In the genomic region with DNA sequence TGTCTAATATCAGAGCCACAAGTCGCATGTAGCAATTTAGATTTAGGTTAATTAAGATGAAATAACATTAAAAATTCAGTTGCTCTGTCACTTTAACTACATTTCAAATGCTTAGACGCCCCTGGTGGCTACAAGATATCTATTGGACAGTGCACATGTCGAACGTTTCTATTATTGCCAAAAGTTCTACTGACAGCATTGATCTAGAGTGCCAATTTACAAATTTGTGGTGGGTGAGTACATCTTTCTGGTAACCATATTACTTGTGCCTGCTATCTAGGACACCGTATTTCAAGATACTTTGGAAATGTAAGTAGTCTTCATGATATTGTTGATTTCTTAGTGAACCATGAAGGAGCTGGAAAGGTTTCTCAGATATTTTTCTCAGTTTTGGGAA, we compare ENCODE assay signal across 21 cellular contexts. TPM values are rescaled to one million over a fixed set of nuclear protein-coding genes. Genes with fewer than 3 reads are reported as not detected.
DNase-seq lines count a peak whose midpoint lies in the region; ATAC-seq and TF ChIP-seq lines count a peak whose summit lies in the region.
"Had no signal": no experiment of that assay in that cellular context is flagged by ENCODE, and none has a peak within 500 bp of the region (broad histone marks: within the 10 kb centered on the region; RNA-seq: fewer than 3 reads in every experiment).

No MANE protein-coding gene starts in this region.

- peak overlapping the region; percentile 30 for H3K27ac Mint-ChIP-seq in activated naive CD4-positive, alpha-beta T cell treated with anti-CD3 and anti-CD28 coated beads, Interleukin-2, amount 50 U/mL, for 24 hours
- no peak overlapping the region for H3K27ac Mint-ChIP-seq in activated naive CD8-positive, alpha-beta T cell treated with anti-CD3 and anti-CD28 coated beads, Interleukin-2, amount 50 U/mL, for 24 hours
- peak overlapping the region in 6 of 9 donors; percentile 2 to 81 (median 8) for H3K27ac Mint-ChIP-seq in naive thymus-derived CD4-positive, alpha-beta T cell
- H3K27ac Mint-ChIP-seq: CD4-positive, CD25-positive, alpha-beta regulatory T cell; GM23338 had no signal

- H3K36me3 Mint-ChIP-seq in activated naive CD4-positive, alpha-beta T cell treated with anti-CD3 and anti-CD28 coated beads, Interleukin-2, amount 50 U/mL, for 24 hours, result peaks cover 18% of the 10 kb centered on the region
- peaks cover 28% of the 10 kb centered on the region for H3K36me3 Mint-ChIP-seq in activated naive CD8-positive, alpha-beta T cell treated with anti-CD3 and anti-CD28 coated beads, Interleukin-2, amount 50 U/mL, for 24 hours (ENCODE audit: low read depth)
- H3K36me3 Mint-ChIP-seq in naive thymus-derived CD4-positive, alpha-beta T cell, result peaks cover 0 to 28% (median 14%) of the 10 kb centered on the region in 5 donors

- peaks cover 72% of the 10 kb centered on the region for H3K4me1 ChIP-seq in Loucy (ENCODE audit: insufficient read depth, low read length, poor library complexity, severe bottlenecking)
- H3K4me1 ChIP-seq in naive thymus-derived CD4-positive, alpha-beta T cell (ENCODE audit: control insufficient read depth in 2 of 2, insufficient read depth in 2 of 2, low read length in 2 of 2), result peaks cover 6 to 11% of the 10 kb centered on the region in 2 donors
- H3K4me1 ChIP-seq: BE2C had no signal

- H3K9ac ChIP-seq in Loucy (ENCODE audit: low read depth, low read length, poor library complexity, severe bottlenecking), result peak overlapping the region; percentile 47

- H3K36me3 ChIP-seq in Loucy (ENCODE audit: insufficient read depth, low read length), result peaks cover 16% of the 10 kb centered on the region; the same call in 1 of the 2 replicates
- peaks cover 0 to 9% (median 6%) of the 10 kb centered on the region in 3 experiments for H3K36me3 ChIP-seq in naive thymus-derived CD4-positive, alpha-beta T cell (ENCODE audit: control insufficient read depth in 2 of 3, insufficient read depth in 3 of 3, low read length in 3 of 3)
- H3K36me3 ChIP-seq: BE2C had no signal

- H3K27me3 Mint-ChIP-seq in activated naive CD4-positive, alpha-beta T cell treated with anti-CD3 and anti-CD28 coated beads, Interleukin-2, amount 50 U/mL, for 24 hours, result no peaks in the 10 kb centered on the region
- H3K27me3 Mint-ChIP-seq in activated naive CD8-positive, alpha-beta T cell treated with anti-CD3 and anti-CD28 coated beads, Interleukin-2, amount 50 U/mL, for 24 hours, result no peaks in the 10 kb centered on the region
- H3K27me3 Mint-ChIP-seq in naive thymus-derived CD4-positive, alpha-beta T cell, result no peaks in the 10 kb centered on the region
- H3K27me3 Mint-ChIP-seq: CD4-positive, CD25-positive, alpha-beta regulatory T cell had no signal

- no peaks in the 10 kb centered on the region for H3K9me3 ChIP-seq in Loucy (ENCODE audit: insufficient read depth, low read depth, low read length)
- H3K9me3 ChIP-seq in naive thymus-derived CD4-positive, alpha-beta T cell (ENCODE audit: control insufficient read depth in 2 of 3, low read length in 3 of 3), result no peaks in the 10 kb centered on the region
- H3K9me3 ChIP-seq: BE2C, HAP-1 had no signal

- DNase-seq in activated naive CD4-positive, alpha-beta T cell treated with anti-CD3 and anti-CD28 coated beads, Interleukin-2, amount 50 U/mL, for 16 hours, result no peak
- DNase-seq in activated naive CD8-positive, alpha-beta T cell treated with anti-CD3 and anti-CD28 coated beads, Interleukin-2, amount 50 U/mL, for 24 hours, result no peak
- no peak for DNase-seq in naive thymus-derived CD4-positive, alpha-beta T cell
- DNase-seq in COR-L47 (lab: John Stamatoyannopoulos, UW) (no peak), mucosa of gallbladder (ENCODE audit: low spot score) (no peak)
- DNase-seq: BE2C; CD4-positive, CD25-positive, alpha-beta regulatory T cell; NCI-H1092; NCI-H1436; NCI-H1930; PC-9; RPMI8226; SHP77 had no signal

- no peaks in the 10 kb centered on the region for H3K27me3 ChIP-seq in Loucy (ENCODE audit: insufficient read depth, low read length, poor library complexity, severe bottlenecking)
- H3K27me3 ChIP-seq in naive thymus-derived CD4-positive, alpha-beta T cell (ENCODE audit: control insufficient read depth in 2 of 2, insufficient read depth in 2 of 2, low read length in 2 of 2), result no peaks in the 10 kb centered on the region
- H3K27me3 ChIP-seq: BE2C had no signal

- intact Hi-C loops in naive thymus-derived CD4-positive, alpha-beta T cell (cut with micrococcal nuclease), result no loop called here

- no peak overlapping the region for H2AFZ ChIP-seq in Loucy (ENCODE audit: low read length)
- H2AFZ ChIP-seq: GM23338, PC-9 had no signal

- no peaks in the 10 kb centered on the region for H3K9me2 ChIP-seq in Loucy (replicated peaks; ENCODE audit: low read depth, low read length)

- H3K4me3 ChIP-seq in Loucy (ENCODE audit: low read length, poor library complexity, severe bottlenecking), result peak overlapping the region; percentile 49
- no peak overlapping the region for H3K4me3 ChIP-seq in naive thymus-derived CD4-positive, alpha-beta T cell (ENCODE audit: low read length)
- H3K4me3 ChIP-seq: GM23338, HAP-1, K562, PC-9 had no signal

- H3F3A ChIP-seq in Loucy (ENCODE audit: low read depth), result peaks cover 4% of the 10 kb centered on the region; the same call in 1 of the 2 replicates

- peaks cover 78% of the 10 kb centered on the region for H3K4me1 Mint-ChIP-seq in activated naive CD4-positive, alpha-beta T cell treated with anti-CD3 and anti-CD28 coated beads, Interleukin-2, amount 50 U/mL, for 24 hours
- H3K4me1 Mint-ChIP-seq in activated naive CD8-positive, alpha-beta T cell treated with anti-CD3 and anti-CD28 coated beads, Interleukin-2, amount 50 U/mL, for 24 hours, result peaks cover 53% of the 10 kb centered on the region
- H3K4me1 Mint-ChIP-seq in naive thymus-derived CD4-positive, alpha-beta T cell, result peaks cover 27 to 89% (median 63%) of the 10 kb centered on the region in 7 donors
- H3K4me1 Mint-ChIP-seq: GM23338 had no signal

- H3K9me3 Mint-ChIP-seq in activated naive CD4-positive, alpha-beta T cell treated with anti-CD3 and anti-CD28 coated beads, Interleukin-2, amount 50 U/mL, for 24 hours, result no peaks in the 10 kb centered on the region
- H3K9me3 Mint-ChIP-seq in activated naive CD8-positive, alpha-beta T cell treated with anti-CD3 and anti-CD28 coated beads, Interleukin-2, amount 50 U/mL, for 24 hours, result no peaks in the 10 kb centered on the region
- H3K9me3 Mint-ChIP-seq in naive thymus-derived CD4-positive, alpha-beta T cell, result no peaks in the 10 kb centered on the region
- H3K9me3 Mint-ChIP-seq: GM23338 had no signal

- peak overlapping the region; percentile 72 for H3K4me2 ChIP-seq in Loucy (ENCODE audit: low read depth, low read length, poor library complexity, severe bottlenecking)
- H3K4me2 ChIP-seq: GM23338, PC-9 had no signal

- ATAC-seq in activated naive CD8-positive, alpha-beta T cell treated with anti-CD3 and anti-CD28 coated beads, Interleukin-2, amount 50 U/mL, for 24 hours, result peak; percentile 42
- no peak for ATAC-seq in naive thymus-derived CD4-positive, alpha-beta T cell
- ATAC-seq in GM21723 (IDR thresholded peaks at IDR 0.05; ENCODE audit: unreplicated experiment), result no peak
- ATAC-seq: GM23338, HepG2 had no signal

- POLR2A ChIA-PET in naive thymus-derived CD4-positive, alpha-beta T cell (lab: Charles Lee), result no interaction called here

- no peak overlapping the region for H3K27ac ChIP-seq in naive thymus-derived CD4-positive, alpha-beta T cell (ENCODE audit: low read depth, low read length)
- H3K27ac ChIP-seq: HL-60, PC-9 had no signal

- CTCF ChIA-PET in naive thymus-derived CD4-positive, alpha-beta T cell (lab: Charles Lee), result interaction anchor here (0.8 to 1.6 kb wide), 2 partner anchors 10 to 52 kb away, joined by 3 read pairs; no protein-coding TSS in a partner anchor

- TF ChIP-seq CTCF in Loucy (conservative IDR thresholded peaks at IDR 0.05; ENCODE audit: low read length), result peak; percentile 42

- no peaks in the 10 kb centered on the region for H4K20me1 ChIP-seq in Loucy (ENCODE audit: insufficient read depth, low read length, poor library complexity, severe bottlenecking)

- peaks cover 85% of the 10 kb centered on the region for H3K79me2 ChIP-seq in Loucy (ENCODE audit: insufficient read depth, low read length)

- H3K4me3 Mint-ChIP-seq in activated naive CD4-positive, alpha-beta T cell treated with anti-CD3 and anti-CD28 coated beads, Interleukin-2, amount 50 U/mL, for 24 hours, result no peak overlapping the region
- H3K4me3 Mint-ChIP-seq in activated naive CD8-positive, alpha-beta T cell treated with anti-CD3 and anti-CD28 coated beads, Interleukin-2, amount 50 U/mL, for 24 hours, result no peak overlapping the region
- peak overlapping the region in 7 of 10 donors; percentile 4 to 22 (median 8) for H3K4me3 Mint-ChIP-seq in naive thymus-derived CD4-positive, alpha-beta T cell
- H3K4me3 Mint-ChIP-seq: CD4-positive, CD25-positive, alpha-beta regulatory T cell; GM23338 had no signal

RNA-seq across cellular contexts. Expression of a gene that starts 20.3 kb away (rescaled TPM):
- 10 to 100 TPM; 47.4 to 76.9 (median 59.7) TPM for total RNA-seq in naive thymus-derived CD4-positive, alpha-beta T cell
- polyA plus RNA-seq in naive thymus-derived CD4-positive, alpha-beta T cell, result 10 to 100 TPM; 30.6 to 41.8 TPM
- total RNA-seq in mucosa of gallbladder, result 45.6 TPM

Comparison
In these comparisons a context has a peak if more than half of its experiments do, and no peak if none do; other contexts are left out.
1. H3K4me3 Mint-ChIP-seq: peak in naive thymus-derived CD4-positive, alpha-beta T cell (7 of 10); none in activated naive CD4-positive, alpha-beta T cell treated with anti-CD3 and anti-CD28 coated beads, Interleukin-2, amount 50 U/mL, for 24 hours (single experiment) and activated naive CD8-positive, alpha-beta T cell treated with anti-CD3 and anti-CD28 coated beads, Interleukin-2, amount 50 U/mL, for 24 hours (single experiment).